In genomic region chr18:13375302-13376255, GRCh38 we compare ENCODE assay signal across 8 cellular contexts.
A peak's percentile ranks its signal among the peaks of the same experiment; 100 is the strongest.
DNase-seq lines count a peak whose midpoint lies in the region; ATAC-seq, FAIRE-seq and TF ChIP-seq lines count a peak whose summit lies in the region.

No MANE protein-coding gene starts in this region.

- H3K27ac ChIP-seq in mesendoderm (ENCODE audit: low read depth, low read length) = no peak overlapping the region

- H3K18ac ChIP-seq in mesendoderm (ENCODE audit: low read length) = no peak overlapping the region

- POLR2A ChIA-PET in AG04449 (lab: Yijun Ruan, JAX) = no interaction called here
- POLR2A ChIA-PET in activated CD4-positive, alpha-beta T cell treated with anti-CD3 and anti-CD28 coated beads for 36 hours (lab: Charles Lee) = interaction anchor here (0.6 to 3.9 kb wide), 5 partner anchors 63 to 169 kb away, joined by 3 to 19 read pairs (median 5); no protein-coding TSS in a partner anchor

- no peaks in the 10 kb centered on the region for H3K9me3 Mint-ChIP-seq in activated CD4-positive, alpha-beta T cell treated with anti-CD3 and anti-CD28 coated beads for 36 hours (ENCODE audit: low read depth)
- H3K9me3 Mint-ChIP-seq in chondrocyte (ENCODE audit: low read depth) = no peaks in the 10 kb centered on the region

- FAIRE-seq in GM19239 (lab: Jason Lieb, UNC) = peak; percentile 73

- H3K56ac ChIP-seq in mesendoderm (ENCODE audit: low read length) = no peak overlapping the region

- H2BK120ac ChIP-seq in mesendoderm (ENCODE audit: low read depth, low read length) = no peak overlapping the region

- no peaks in the 10 kb centered on the region for H3K4me1 ChIP-seq in mesendoderm (ENCODE audit: control insufficient read depth, low read depth, low read length)

- H3K23ac ChIP-seq in mesendoderm (ENCODE audit: low read length) = no peak overlapping the region

- H3K36me3 Mint-ChIP-seq in activated CD4-positive, alpha-beta T cell treated with anti-CD3 and anti-CD28 coated beads for 36 hours (ENCODE audit: low read depth) = no peaks in the 10 kb centered on the region
- no peaks in the 10 kb centered on the region for H3K36me3 Mint-ChIP-seq in chondrocyte (ENCODE audit: low read depth)

- CTCF ChIA-PET in AG04449 (lab: Yijun Ruan, JAX) = no interaction called here
- CTCF ChIA-PET in activated CD4-positive, alpha-beta T cell treated with anti-CD3 and anti-CD28 coated beads for 36 hours (lab: Charles Lee) = interaction anchor here (0.6 to 2.4 kb wide), 7 partner anchors 45 to 202 kb away, joined by 3 to 9 read pairs (median 3); no protein-coding TSS in a partner anchor

- H3K4me2 ChIP-seq in mesendoderm (ENCODE audit: low read length) = no peak overlapping the region

- no peaks in the 10 kb centered on the region for H3K27me3 Mint-ChIP-seq in activated CD4-positive, alpha-beta T cell treated with anti-CD3 and anti-CD28 coated beads for 36 hours
- no peaks in the 10 kb centered on the region for H3K27me3 Mint-ChIP-seq in chondrocyte (ENCODE audit: low read depth)

- H3K4ac ChIP-seq in mesendoderm (ENCODE audit: low read depth, low read length) = no peak overlapping the region

- no peak overlapping the region for H2BK5ac ChIP-seq in mesendoderm (ENCODE audit: low read length)

- H3K4me1 Mint-ChIP-seq in activated CD4-positive, alpha-beta T cell treated with anti-CD3 and anti-CD28 coated beads for 36 hours = peaks cover 84% of the 10 kb centered on the region
- H3K4me1 Mint-ChIP-seq in chondrocyte (ENCODE audit: low read depth) = peaks cover 82% of the 10 kb centered on the region

- no peaks in the 10 kb centered on the region for H3K27me3 ChIP-seq in mesendoderm (ENCODE audit: insufficient read depth, low read length, poor library complexity)

- ATAC-seq in HG03439 (IDR thresholded peaks at IDR 0.05; ENCODE audit: unreplicated experiment) = peak; percentile 73
- ATAC-seq in activated CD4-positive, alpha-beta T cell treated with anti-CD3 and anti-CD28 coated beads for 36 hours = peak; percentile 73

- intact Hi-C loops in activated CD4-positive, alpha-beta T cell treated with anti-CD3 and anti-CD28 coated beads for 36 hours (cut with DNase I, micrococcal nuclease) = loop anchor here (1.0 to 5.0 kb wide), 14 partner anchors 57 to 817 kb away; partner anchors contain the start of genes FAM210A (in 1 of the 2) and RNMT (in 1 of the 2)

- no peak overlapping the region for H2BK15ac ChIP-seq in mesendoderm (replicated peaks; ENCODE audit: low read depth)

- H3K27ac Mint-ChIP-seq in activated CD4-positive, alpha-beta T cell treated with anti-CD3 and anti-CD28 coated beads for 36 hours = peak overlapping the region; percentile 97
- peak overlapping the region; percentile 97 for H3K27ac Mint-ChIP-seq in chondrocyte (ENCODE audit: unreplicated experiment)

- H3K4me3 ChIP-seq in AG04449 (ENCODE audit: low read depth, low read length) (no peak overlapping the region), mesendoderm (ENCODE audit: low read length) (no peak overlapping the region)

- no peak overlapping the region for H4K8ac ChIP-seq in mesendoderm (ENCODE audit: low read depth, low read length)

- H3K4me3 Mint-ChIP-seq in activated CD4-positive, alpha-beta T cell treated with anti-CD3 and anti-CD28 coated beads for 36 hours = peak overlapping the region; percentile 63
- H3K4me3 Mint-ChIP-seq in chondrocyte (ENCODE audit: unreplicated experiment) = peak overlapping the region; percentile 18

- H3K79me1 ChIP-seq in mesendoderm (ENCODE audit: low read length) = no peaks in the 10 kb centered on the region

- no peak for TF ChIP-seq CTCF in AG04449 (IDR thresholded peaks at IDR 0.05; ENCODE audit: insufficient read depth, low read length, missing control alignments)
- peak; percentile 54 for TF ChIP-seq CTCF in chondrocyte (IDR thresholded peaks at IDR 0.05)

- no peak overlapping the region for H3K9ac ChIP-seq in mesendoderm (ENCODE audit: low read length)

- peak; percentile 62 for DNase-seq in AG04449 (ENCODE audit: low read depth, low spot score)
- DNase-seq in GM19239 (ENCODE audit: insufficient read length, low spot score) = peak; percentile 56
- peak; percentile 91 for DNase-seq in activated CD4-positive, alpha-beta T cell treated with anti-CD3 and anti-CD28 coated beads for 36 hours
- DNase-seq in chondrocyte (ENCODE audit: low spot score) = no peak
- peak; percentile 73 for DNase-seq in mesendoderm
- peak; percentile 52 to 62 for DNase-seq in stimulated activated CD8-positive, alpha-beta memory T cell treated with anti-CD3 and anti-CD28 coated beads, Interleukin-7, amount 100 ng/mL, for 4 hours (ENCODE audit: low read depth in 2 of 2)
- DNase-seq in NCI-H446 (lab: John Stamatoyannopoulos, UW) = no peak

- H3K79me2 ChIP-seq in mesendoderm (ENCODE audit: control insufficient read depth, insufficient read depth, low read length) = no peaks in the 10 kb centered on the region

- no peak overlapping the region for H4K5ac ChIP-seq in mesendoderm (ENCODE audit: low read length)

- no peaks in the 10 kb centered on the region for H3K36me3 ChIP-seq in mesendoderm (ENCODE audit: control insufficient read depth, insufficient read depth, low read length)

- no peak overlapping the region for H2AK5ac ChIP-seq in mesendoderm (ENCODE audit: low read length)

- no CpG with 5 or more reads among the region's 19 CpGs for WGBS in mesendoderm (ENCODE audit: extremely low coverage, insufficient coverage, low lambda C conversion rate)

Comparison
In these comparisons a context has a peak if more than half of its experiments do, and no peak if none do; other contexts are left out.
1. DNase-seq: peak in AG04449 (single experiment), GM19239 (single experiment), activated CD4-positive, alpha-beta T cell treated with anti-CD3 and anti-CD28 coated beads for 36 hours (single experiment), mesendoderm (single experiment) and stimulated activated CD8-positive, alpha-beta memory T cell treated with anti-CD3 and anti-CD28 coated beads, Interleukin-7, amount 100 ng/mL, for 4 hours (2 of 2); none in chondrocyte (single experiment) and NCI-H446 (0 of 2).